1 cellular context compared by ENCODE assay signal in genomic region chr17:40251576-40251975, GRCh38.
A peak's percentile ranks its signal among the peaks of the same experiment; 100 is the strongest.
TF ChIP-seq lines count a peak whose summit lies in the region.

No MANE protein-coding gene starts in this region.

TF ChIP-seq in K562, 482 proteins besides CTCF, POLR2A, EP300 and RAD21 (continued from another document):
- peak; percentile 59 for TF ChIP-seq ATF3 (IDR thresholded peaks at IDR 0.05)
- TF ChIP-seq ATF3 (CRISPR knock-in tag; conservative IDR thresholded peaks at IDR 0.05): no peak
- TF ChIP-seq SFPQ (IDR thresholded peaks at IDR 0.05; ENCODE audit: low read depth, low read length): no peak
- TF ChIP-seq FOSL1 (tag; conservative IDR thresholded peaks at IDR 0.05): peak; percentile 91
- no peak for TF ChIP-seq ELK1 (CRISPR knock-in tag; IDR thresholded peaks at IDR 0.05)
- no peak for TF ChIP-seq RNF2 (IDR thresholded peaks at IDR 0.05)
- peak; percentile 74; the same call in 1 of the 2 replicates for TF ChIP-seq JUND (IDR thresholded peaks at IDR 0.05; ENCODE audit: borderline replicate concordance, low read depth, low read length)
- peak; percentile 80; the same call in 2 of the 3 replicates for TF ChIP-seq JUND (tag; IDR thresholded peaks at IDR 0.05; ENCODE audit: borderline replicate concordance, low read depth, low read length)
- 0 out of 2 replicates have a peak, but pooled peaks have one; percentile 14 for TF ChIP-seq DPF2 (IDR thresholded peaks at IDR 0.05)
- TF ChIP-seq MEIS2 (IDR thresholded peaks at IDR 0.05; ENCODE audit: partially characterized antibody): peak; percentile 74
- TF ChIP-seq JUN (IDR thresholded peaks at IDR 0.05; ENCODE audit: borderline replicate concordance, low read depth, low read length): 0 out of 2 replicates have a peak, but pooled peaks have one; percentile 36
- no peak for TF ChIP-seq JUN (CRISPR knock-in tag; IDR thresholded peaks at IDR 0.05; ENCODE audit: borderline replicate concordance)
- no peak for TF ChIP-seq GATAD2A (IDR thresholded peaks at IDR 0.05)
- TF ChIP-seq PBX2 (CRISPR knock-in tag; IDR thresholded peaks at IDR 0.05; ENCODE audit: low read depth): no peak
- peak; percentile 79 for TF ChIP-seq PBX2 (tag; conservative IDR thresholded peaks at IDR 0.05; ENCODE audit: low read depth)
- TF ChIP-seq ERF (CRISPR knock-in tag; IDR thresholded peaks at IDR 0.05): no peak
